27 cellular contexts compared by ENCODE assay signal in the genomic region with DNA sequence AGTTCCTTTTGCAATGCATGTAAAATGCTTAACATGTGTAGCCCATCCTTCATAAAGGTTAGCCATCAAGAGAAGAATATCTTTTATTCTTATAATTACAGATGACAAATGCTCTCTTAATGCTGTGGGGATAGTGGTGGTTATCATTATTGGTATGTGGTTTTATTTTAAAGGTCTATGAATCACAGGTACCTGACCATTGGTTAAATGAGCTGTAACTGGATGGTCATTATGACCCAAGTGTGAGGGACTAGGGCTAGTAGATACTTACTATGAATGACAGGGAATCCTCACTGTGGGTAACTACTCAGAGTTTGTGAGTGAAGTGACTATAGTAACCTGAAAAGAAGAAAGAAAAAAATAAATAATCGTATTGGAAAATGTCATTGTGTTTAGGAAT.
"Had no signal": no experiment of that assay in that cellular context is flagged by ENCODE, and none has a peak within 500 bp of the region (broad histone marks: within the 10 kb centered on the region; RNA-seq: fewer than 3 reads in every experiment).

No MANE protein-coding gene starts in this region.

- H3K36me3 Mint-ChIP-seq: WTC11 had no signal

- H3K27ac Mint-ChIP-seq: activated CD4-positive, alpha-beta memory T cell treated with anti-CD3 and anti-CD28 coated beads for 36 hours; activated CD4-positive, alpha-beta T cell treated with anti-CD3 and anti-CD28 coated beads for 36 hours; activated naive CD4-positive, alpha-beta T cell treated with anti-CD3 and anti-CD28 coated beads for 36 hours; T-helper 1 cell treated with Interleukin-12 subunit alpha and Interleukin-12 subunit beta and Interleukin-4 antibody, amounts not matched to agents 30 μg/mL and 1 μg/mL, for 36 hours; T-helper 2 cell treated with Interferon-gamma antibody and Interleukin-4, amounts not matched to agents 5 μg/mL and 100 μg/mL, for 36 hours; WTC11 had no signal

- DNase-seq: activated CD4-positive, alpha-beta memory T cell treated with anti-CD3 and anti-CD28 coated beads for 36 hours; activated CD4-positive, alpha-beta T cell treated with anti-CD3 and anti-CD28 coated beads for 36 hours; activated CD4-positive, alpha-beta T cell treated with anti-CD3 and anti-CD28 coated beads, Interleukin-2, amount 50 U/mL, for 1 hour; activated CD8-positive, alpha-beta memory T cell treated with anti-CD3 and anti-CD28 coated beads, Interleukin-2, amount 50 U/mL, for 4 hours; activated gamma-delta T cell treated with Interleukin-2 at 50 U/mL for 16 hours; activated naive CD4-positive, alpha-beta T cell treated with anti-CD3 and anti-CD28 coated beads for 36 hours; activated T-cell treated with anti-CD3 and anti-CD28 coated beads for 4 hours; activated T-cell treated with anti-CD3 and anti-CD28 coated beads, Interleukin-2, amount 50 U/mL, for 48 hours; adrenal gland; body of pancreas; caudate nucleus; cerebellar nuclear complex; Karpas-422; MG63; NCI-H1048; NCI-H1436 treated with DMSO at 0.1 percent for 48 hours; NCI-H1694 treated with DMSO at 0.1 percent for 48 hours; NCI-H2029; NCI-H345; NCI-H524 treated with DMSO at 0.1 percent for 48 hours; NCI-H748 treated with DMSO at 0.1 percent for 48 hours; SHP77; SJCRH30 had no signal

- H3K4me3 Mint-ChIP-seq: activated CD4-positive, alpha-beta memory T cell treated with anti-CD3 and anti-CD28 coated beads for 36 hours; activated CD4-positive, alpha-beta T cell treated with anti-CD3 and anti-CD28 coated beads for 36 hours; activated naive CD4-positive, alpha-beta T cell treated with anti-CD3 and anti-CD28 coated beads for 36 hours; T-helper 1 cell treated with Interleukin-12 subunit alpha and Interleukin-12 subunit beta and Interleukin-4 antibody, amounts not matched to agents 30 μg/mL and 1 μg/mL, for 36 hours; T-helper 2 cell treated with Interferon-gamma antibody and Interleukin-4, amounts not matched to agents 5 μg/mL and 100 μg/mL, for 36 hours; WTC11 had no signal

- H3K27me3 Mint-ChIP-seq: activated CD4-positive, alpha-beta memory T cell treated with anti-CD3 and anti-CD28 coated beads for 36 hours; activated CD4-positive, alpha-beta T cell treated with anti-CD3 and anti-CD28 coated beads for 36 hours had no signal

- ATAC-seq: activated CD4-positive, alpha-beta T cell treated with anti-CD3 and anti-CD28 coated beads for 36 hours; activated CD4-positive, CD25-positive, alpha-beta regulatory T cell treated with anti-CD3 and anti-CD28 coated beads, Interleukin-2, amount 50 U/mL, for 24 hours; body of pancreas; WTC11 had no signal

- H3K9me3 Mint-ChIP-seq: activated CD4-positive, alpha-beta memory T cell treated with anti-CD3 and anti-CD28 coated beads for 36 hours; activated naive CD4-positive, alpha-beta T cell treated with anti-CD3 and anti-CD28 coated beads for 36 hours; WTC11 had no signal
